21 cellular contexts compared by ENCODE assay signal in genomic region chr11:104549019-104549418, GRCh38.
"Had no signal": no experiment of that assay in that cellular context is flagged by ENCODE, and none has a peak within 500 bp of the region (broad histone marks: within the 10 kb centered on the region; RNA-seq: fewer than 3 reads in every experiment).

No MANE protein-coding gene starts in this region.

- H3K36me3 Mint-ChIP-seq: neural progenitor cell had no signal

- H3K27ac ChIP-seq: coronary artery, esophagus squamous epithelium, gastrocnemius medialis, lower lobe of right lung, neural progenitor cell, parathyroid adenoma, right lobe of liver, stomach, thyroid gland had no signal

- ATAC-seq: gastrocnemius medialis, left ventricle myocardium superior, lower lobe of right lung, right lobe of liver had no signal

- H3K79me2 ChIP-seq: parathyroid adenoma had no signal

- H2AFZ ChIP-seq: neural progenitor cell, parathyroid adenoma had no signal

- DNase-seq: effector memory CD4-positive, alpha-beta T cell; erythroblast; esophagus squamous epithelium; gastrocnemius medialis; head of caudate nucleus; left ventricle myocardium superior; lower lobe of right lung; right lobe of liver; stimulated activated CD4-positive, alpha-beta T cell treated with anti-CD3 and anti-CD28 coated beads, Interleukin-12 subunit alpha, Interleukin-12 subunit beta, amount 100 ng/mL, for 4 hours; stimulated activated CD4-positive, alpha-beta T cell treated with anti-CD3 and anti-CD28 coated beads, Interleukin-1b, Interleukin-23, amount 100 ng/mL, for 48 hours; stimulated activated CD4-positive, alpha-beta T cell treated with anti-CD3 and anti-CD28 coated beads, Interleukin-4, amount 100 ng/mL, for 1 hour; stimulated activated CD8-positive, alpha-beta memory T cell treated with anti-CD3 and anti-CD28 coated beads, Interleukin-4, amount 100 ng/mL, for 48 hours; stimulated activated naive CD4-positive, alpha-beta T cell treated with Interleukin-2 at 50 U/mL for 16 hours; stomach; thyroid gland had no signal

- H3K4me3 Mint-ChIP-seq: nephron, neural progenitor cell had no signal

- H3K9ac ChIP-seq: neural progenitor cell, parathyroid adenoma had no signal

- H3K27me3 Mint-ChIP-seq: progenitor cell of endocrine pancreas had no signal

- H3K27me3 ChIP-seq: esophagus squamous epithelium, gastrocnemius medialis, neural progenitor cell, right lobe of liver, stomach, thyroid gland had no signal

- H3K4me3 ChIP-seq: coronary artery, esophagus squamous epithelium, gastrocnemius medialis, lower lobe of right lung, neural progenitor cell, right lobe of liver, smooth muscle cell, stomach, thyroid gland had no signal

- H3K27ac Mint-ChIP-seq: nephron, neural progenitor cell, progenitor cell of endocrine pancreas had no signal

- H3K4me1 ChIP-seq: esophagus squamous epithelium, gastrocnemius medialis, lower lobe of right lung, neural progenitor cell, parathyroid adenoma, right lobe of liver, stomach, thyroid gland had no signal

- H3K4me1 Mint-ChIP-seq: neural progenitor cell had no signal

- H3K4me2 ChIP-seq: neural progenitor cell, smooth muscle cell had no signal

- H3K9me3 ChIP-seq: esophagus squamous epithelium, gastrocnemius medialis, lower lobe of right lung, right lobe of liver, stomach, thyroid gland had no signal

- H3K36me3 ChIP-seq: esophagus squamous epithelium, gastrocnemius medialis, lower lobe of right lung, neural progenitor cell, right lobe of liver, stomach, thyroid gland had no signal

- H3K9me3 Mint-ChIP-seq: nephron, neural progenitor cell had no signal
